ENCODE assay signal across 22 cellular contexts in genomic region chr13:31639443-31640163, GRCh38.
DNase-seq lines count a peak whose midpoint lies in the region; ATAC-seq and TF ChIP-seq lines count a peak whose summit lies in the region.
"Had no signal": no experiment of that assay in that cellular context is flagged by ENCODE, and none has a peak within 500 bp of the region (broad histone marks: within the 10 kb centered on the region; RNA-seq: fewer than 3 reads in every experiment).

No MANE protein-coding gene starts in this region.

- CTCF ChIA-PET in A673 (lab: Charles Lee) = no interaction called here

- H3K4me1 ChIP-seq in A673 (ENCODE audit: insufficient read depth, low read length, poor library complexity, severe bottlenecking) = peaks cover 9% of the 10 kb centered on the region
- peaks cover 18% of the 10 kb centered on the region for H3K4me1 ChIP-seq in Loucy (ENCODE audit: insufficient read depth, low read length, poor library complexity, severe bottlenecking)
- no peaks in the 10 kb centered on the region for H3K4me1 ChIP-seq in hepatocyte (ENCODE audit: insufficient read depth)
- H3K4me1 ChIP-seq: stomach had no signal

- H2AFZ ChIP-seq in Loucy (ENCODE audit: low read length) (peak overlapping the region; percentile 73), hepatocyte (no peak overlapping the region)

- in situ Hi-C loops in astrocyte of the spinal cord (cut with HindIII; ENCODE audit: low sequenced_read_pairs) = no loop called here

- H3K4me2 ChIP-seq in Loucy (ENCODE audit: low read depth, low read length, poor library complexity, severe bottlenecking) = peak overlapping the region; percentile 41
- H3K4me2 ChIP-seq in hepatocyte = no peak overlapping the region

- WGBS in hepatocyte (ENCODE audit: low lambda C conversion rate, missing lambda C conversion rate) = 66% methylated on average over 5 of the region's 5 CpGs

- H4K20me1 ChIP-seq in Loucy (ENCODE audit: insufficient read depth, low read length, poor library complexity, severe bottlenecking) (no peaks in the 10 kb centered on the region), hepatocyte (ENCODE audit: insufficient read depth, poor library complexity, severe bottlenecking) (no peaks in the 10 kb centered on the region)

- no peak overlapping the region for H3K27ac ChIP-seq in A673 (ENCODE audit: low read depth, low read length, poor library complexity, severe bottlenecking)
- no peak overlapping the region for H3K27ac ChIP-seq in hepatocyte
- H3K27ac ChIP-seq: HL-60, stomach had no signal

- intact Hi-C loops in A673 (cut with micrococcal nuclease; ENCODE audit: unreplicated experiment) = no loop called here

- 0 out of 2 replicates have a peak, but pooled peaks cover 4% of the 10 kb centered on the region for H3F3A ChIP-seq in Loucy (ENCODE audit: low read depth)

- H3K9me3 ChIP-seq in A673 (ENCODE audit: low read depth, low read length, poor library complexity, severe bottlenecking) (no peaks in the 10 kb centered on the region), Loucy (ENCODE audit: insufficient read depth, low read depth, low read length) (no peaks in the 10 kb centered on the region; the same call in 1 of the 2 replicates), hepatocyte (ENCODE audit: low read depth) (no peaks in the 10 kb centered on the region)

- peak overlapping the region; percentile 10 for H3K9ac ChIP-seq in Loucy (ENCODE audit: low read depth, low read length, poor library complexity, severe bottlenecking)

- no peak for TF ChIP-seq CTCF in A673 (conservative IDR thresholded peaks at IDR 0.05; ENCODE audit: low read depth, low read length)
- no peak for TF ChIP-seq CTCF in Loucy (conservative IDR thresholded peaks at IDR 0.05; ENCODE audit: low read length)
- TF ChIP-seq CTCF in astrocyte of the spinal cord (IDR thresholded peaks at IDR 0.05; ENCODE audit: low read depth, low read length) = no peak
- TF ChIP-seq CTCF in fibroblast of pulmonary artery (IDR thresholded peaks at IDR 0.05; ENCODE audit: low read length, missing control alignments) = no peak
- TF ChIP-seq CTCF in hepatocyte (IDR thresholded peaks at IDR 0.05; ENCODE audit: poor library complexity) = no peak

- peak; percentile 4 for DNase-seq in A673 (ENCODE audit: low spot score)
- peak; percentile 46 for DNase-seq in astrocyte of the spinal cord (ENCODE audit: low read depth, low spot score)
- DNase-seq in fibroblast of pulmonary artery (ENCODE audit: low read depth) = peak; percentile 52
- no peak for DNase-seq in activated CD4-positive, alpha-beta T cell treated with anti-CD3 and anti-CD28 coated beads, Interleukin-2, amount 50 U/mL, for 4 hours
- DNase-seq in hepatocyte (ENCODE audit: low spot score) = no peak
- DNase-seq: activated CD4-positive, alpha-beta T cell treated with anti-CD3 and anti-CD28 coated beads, Interleukin-2, amount 10 ng/mL, durations not matched to agents 7 days and 5 days; activated CD8-positive, alpha-beta memory T cell treated with anti-CD3 and anti-CD28 coated beads, Interleukin-2, amount 50 U/mL, for 48 hours; amniotic stem cell; CD4-positive, CD25-positive, alpha-beta regulatory T cell; DMS 273 treated with DMSO at 0.1 percent for 48 hours; left cardiac atrium; midbrain; NCI-H1092; NCI-H2029 treated with DMSO at 0.1 percent for 48 hours; NCI-H510A; small intestine; stimulated activated CD4-positive, alpha-beta T cell treated with anti-CD3 and anti-CD28 coated beads, Interleukin-4, amount 100 ng/mL, for 1 hour; stomach had no signal

- no peak for ATAC-seq in HG03565 (IDR thresholded peaks at IDR 0.05; ENCODE audit: unreplicated experiment)
- ATAC-seq in GM18873 (IDR thresholded peaks at IDR 0.05; ENCODE audit: low FRiP score, unreplicated experiment) = no peak
- ATAC-seq: left cardiac atrium had no signal

- no TSS peak for BruUV-seq in A673 (replicated peaks; lab: Mats Ljungman, UMichigan)

- no peaks in the 10 kb centered on the region for H3K36me3 ChIP-seq in A673 (ENCODE audit: insufficient read depth, low read length, poor library complexity, severe bottlenecking)
- no peaks in the 10 kb centered on the region for H3K36me3 ChIP-seq in Loucy (ENCODE audit: insufficient read depth, low read length)
- no peaks in the 10 kb centered on the region for H3K36me3 ChIP-seq in hepatocyte (replicated peaks; ENCODE audit: insufficient read depth, low read depth)
- H3K36me3 ChIP-seq: stomach had no signal

- H3K27me3 ChIP-seq in A673 (replicated peaks; ENCODE audit: insufficient read depth, low read depth, low read length, poor library complexity) = no peaks in the 10 kb centered on the region
- H3K27me3 ChIP-seq in Loucy (ENCODE audit: insufficient read depth, low read length, poor library complexity, severe bottlenecking) = no peaks in the 10 kb centered on the region
- no peaks in the 10 kb centered on the region for H3K27me3 ChIP-seq in hepatocyte
- H3K27me3 ChIP-seq: stomach had no signal

- POLR2A ChIA-PET in A673 (lab: Charles Lee; ENCODE audit: low non-redundant PET) = interaction anchor here (0.6 kb wide), 1 partner anchor 8 kb away, joined by 3 read pairs; no protein-coding TSS in a partner anchor

- H3K4me3 ChIP-seq in A673 (ENCODE audit: low read depth, low read length, poor library complexity, severe bottlenecking) (no peak overlapping the region), Loucy (ENCODE audit: low read length, poor library complexity, severe bottlenecking) (no peak overlapping the region), astrocyte of the spinal cord (ENCODE audit: low read depth, low read length) (no peak overlapping the region), fibroblast of pulmonary artery (replicated peaks; ENCODE audit: low read depth, low read length) (no peak overlapping the region), hepatocyte (no peak overlapping the region)
- H3K4me3 ChIP-seq: stomach had no signal

- H3K79me2 ChIP-seq in Loucy (ENCODE audit: insufficient read depth, low read length) (no peaks in the 10 kb centered on the region), hepatocyte (no peaks in the 10 kb centered on the region)

- no peaks in the 10 kb centered on the region for H3K9me2 ChIP-seq in Loucy (replicated peaks; ENCODE audit: low read depth, low read length)
- no peaks in the 10 kb centered on the region for H3K9me2 ChIP-seq in hepatocyte (replicated peaks; ENCODE audit: insufficient read depth)

Comparison
In these comparisons a context has a peak if more than half of its experiments do, and no peak if none do; other contexts are left out.
1. DNase-seq: peak in A673 (single experiment), astrocyte of the spinal cord (single experiment) and fibroblast of pulmonary artery (single experiment); none in activated CD4-positive, alpha-beta T cell treated with anti-CD3 and anti-CD28 coated beads, Interleukin-2, amount 50 U/mL, for 4 hours (0 of 2) and hepatocyte (single experiment).